Comparison of ENCODE assay signal across 25 cellular contexts in genomic region chr6:19781269-19781668, GRCh38. TPM values are rescaled to one million over a fixed set of nuclear protein-coding genes. Genes with fewer than 3 reads are reported as not detected.
"Had no signal": no experiment of that assay in that cellular context is flagged by ENCODE, and none has a peak within 500 bp of the region (broad histone marks: within the 10 kb centered on the region; RNA-seq: fewer than 3 reads in every experiment).

No MANE protein-coding gene starts in this region.

- H3K36me3 ChIP-seq: SJSA1 had no signal

- H3K27me3 ChIP-seq: SJSA1 had no signal

- H3K4me3 ChIP-seq: SJSA1, SK-N-MC had no signal

- H3K9me3 ChIP-seq: SJSA1 had no signal

- FAIRE-seq: RCC 7860 had no signal

- H3K27ac ChIP-seq: SJSA1, SK-N-MC had no signal

- DNase-seq: KBM-7, MV-4-11, NCI-H1048, NCI-H1105, NCI-H1417, NCI-H1436 treated with DMSO at 0.1 percent for 48 hours, NCI-H1694, NCI-H187 treated with DMSO at 0.1 percent for 48 hours, NCI-H2029 treated with DMSO at 0.1 percent for 48 hours, NCI-H2171, NCI-H226, NCI-H446, NCI-H510A, NCI-H524 treated with DMSO at 0.1 percent for 48 hours, NCI-H69, NCI-H774, Right ventricle myocardium superior, RPMI8226, SIG-M5 had no signal

RNA-seq across cellular contexts. Expression of gene ID4, which starts 55.9 kb away (rescaled TPM):
- total RNA-seq: LHCN-M2, MCF 10A had no signal
- polyA plus RNA-seq: IgD-negative memory B cell had no signal
